8 cellular contexts compared by ENCODE assay signal in genomic region chr16:30445408-30446202, GRCh38. TPM values are rescaled to one million over a fixed set of nuclear protein-coding genes. Genes with fewer than 3 reads are reported as not detected.
DNase-seq lines count a peak whose midpoint lies in the region; ATAC-seq and TF ChIP-seq lines count a peak whose summit lies in the region.

TSS of gene SEPHS2 (minus strand) at chr16:30445874. CDS start at chr16:30445727, 147 bp downstream.

- peak; percentile 73 for ATAC-seq in GM21723 (IDR thresholded peaks at IDR 0.05; ENCODE audit: unreplicated experiment)
- peak; percentile 97 for ATAC-seq in naive thymus-derived CD8-positive, alpha-beta T cell

- TF ChIP-seq CTCF in fibroblast of mammary gland (conservative IDR thresholded peaks at IDR 0.05; ENCODE audit: control insufficient read depth, insufficient read depth, low read depth, low read length): peak; percentile 33

- peak within 1 kb of the TSS; percentile 73 for H3K4me3 ChIP-seq in fibroblast of mammary gland (ENCODE audit: control insufficient read depth, low read depth, low read length)

- peak; percentile 97 for DNase-seq in DMS79 treated with DMSO at 0.1 percent for 48 hours (lab: John Stamatoyannopoulos, UW)
- DNase-seq in LHCN-M2 (ENCODE audit: low read depth): peak; percentile 96
- DNase-seq in RPMI7951 (ENCODE audit: low read depth): peak; percentile 97
- DNase-seq in activated T-helper 1 cell treated with anti-CD3 and anti-CD28 coated beads, Interleukin-2, amount 50 U/mL, for 16 hours (ENCODE audit: low read depth in 1 of 2, low spot score in 1 of 2): peak; percentile 88 to 92
- DNase-seq in fibroblast of mammary gland (ENCODE audit: low read depth): peak; percentile 97
- peak; percentile 83 to 99 (median 94) for DNase-seq in naive thymus-derived CD8-positive, alpha-beta T cell
- DNase-seq in stimulated activated naive CD4-positive, alpha-beta T cell (lab: John Stamatoyannopoulos, UW): peak; percentile 90 to 94 (median 92)

- H3K9me3 Mint-ChIP-seq in naive thymus-derived CD8-positive, alpha-beta T cell: peaks cover 0 to 2% (median 0%) of the 10 kb centered on the region in 9 donors

- H3K4me1 Mint-ChIP-seq in naive thymus-derived CD8-positive, alpha-beta T cell: peaks cover 13 to 49% (median 43%) of the 10 kb centered on the region in 4 donors

- peaks cover 12 to 20% (median 12%) of the 10 kb centered on the region in 3 donors for H3K36me3 Mint-ChIP-seq in naive thymus-derived CD8-positive, alpha-beta T cell

- peak within 1 kb of the TSS; percentile 95 to 99 (median 97) for H3K27ac Mint-ChIP-seq in naive thymus-derived CD8-positive, alpha-beta T cell

- no peaks in the 10 kb centered on the region for H3K27me3 Mint-ChIP-seq in naive thymus-derived CD8-positive, alpha-beta T cell

- POLR2A ChIA-PET in naive thymus-derived CD8-positive, alpha-beta T cell (lab: Charles Lee): interaction anchor here (0.5 to 4.4 kb wide), 20 partner anchors 11 to 205 kb away, joined by 3 to 32 read pairs (median 5); partner anchors contain the start of genes DCTPP1, ITGAL, PRR14 and ZNF688

- peak within 1 kb of the TSS; percentile 86 to 98 (median 96) for H3K4me3 Mint-ChIP-seq in naive thymus-derived CD8-positive, alpha-beta T cell

RNA-seq across cellular contexts. Expression of gene SEPHS2, which starts in this region (rescaled TPM):
- total RNA-seq in LHCN-M2 (2014; rRNA removed): 5.1 and 10.0 TPM in 2 replicates
- 25.1 TPM for polyA plus RNA-seq in LHCN-M2 (2012)
- 9.0 and 11.2 TPM in 2 replicates for total RNA-seq in RPMI7951 (2014; rRNA removed; shearing (Covaris generic))
- total RNA-seq in naive thymus-derived CD8-positive, alpha-beta T cell: 10 to 100 TPM; 52.3 to 55.1 TPM
- 10 to 100 TPM; 45.5 to 60.7 (median 55.0) TPM for polyA plus RNA-seq in naive thymus-derived CD8-positive, alpha-beta T cell

Comparison
In these comparisons a context has a peak if more than half of its experiments do, and no peak if none do; other contexts are left out.
1. Peak in every context shown above with its lines: DNase-seq, ATAC-seq and H3K4me3 ChIP-seq.